Comparison of ENCODE assay signal across 3 cellular contexts in the genomic region with DNA sequence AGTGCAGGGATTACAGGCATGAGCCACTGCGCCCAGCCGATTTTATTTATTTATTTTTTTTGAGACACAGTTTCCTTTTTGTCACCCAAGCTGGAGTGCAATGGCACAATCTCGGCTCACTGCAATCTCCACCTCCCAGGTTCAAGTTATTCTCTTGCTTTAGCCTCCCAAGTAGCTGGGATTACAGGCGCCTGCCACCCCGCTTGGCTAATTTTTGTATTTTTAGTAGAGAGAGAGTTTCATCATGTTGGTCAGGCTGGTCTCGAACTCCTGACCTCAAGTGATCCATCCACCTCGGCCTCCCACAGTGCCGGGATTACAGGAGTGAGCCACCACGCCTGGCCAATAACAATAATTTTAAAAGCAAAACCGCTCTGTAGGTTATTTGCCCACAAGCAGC. TPM values are rescaled to one million over a fixed set of nuclear protein-coding genes. Genes with fewer than 3 reads are reported as not detected.
"Had no signal": no experiment of that assay in that cellular context is flagged by ENCODE, and none has a peak within 500 bp of the region (broad histone marks: within the 10 kb centered on the region; RNA-seq: fewer than 3 reads in every experiment).

No MANE protein-coding gene starts in this region.

RNA-seq across cellular contexts. Expression of a gene that starts 3.4 kb away (rescaled TPM):
- total RNA-seq: thoracic aorta, tibial nerve, upper lobe of right lung had no signal
